ENCODE assay signal across 22 cellular contexts in the genomic region with DNA sequence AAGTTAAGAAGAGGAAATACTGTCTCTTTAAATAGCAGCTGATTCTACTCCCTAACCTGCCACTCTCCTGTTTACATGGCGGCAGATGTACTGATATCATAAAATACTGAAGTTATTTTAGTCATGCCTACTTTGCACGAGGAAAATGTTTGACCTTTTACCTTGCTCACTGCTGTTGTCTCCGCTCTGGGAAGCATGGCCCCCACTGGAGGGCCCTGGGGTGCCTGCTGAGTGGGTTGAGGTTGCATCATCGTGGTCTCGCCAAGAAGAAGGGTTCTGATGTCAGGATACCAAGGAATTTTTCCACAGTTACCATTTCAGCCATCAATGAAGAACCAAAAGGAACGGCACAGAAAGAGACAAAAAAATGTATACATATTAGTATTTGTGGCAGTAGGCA. TPM values are rescaled to one million over a fixed set of nuclear protein-coding genes. Genes with fewer than 3 reads are reported as not detected.
"Had no signal": no experiment of that assay in that cellular context is flagged by ENCODE, and none has a peak within 500 bp of the region (broad histone marks: within the 10 kb centered on the region; RNA-seq: fewer than 3 reads in every experiment).

No MANE protein-coding gene starts in this region.

- H3K9me3 ChIP-seq: esophagus squamous epithelium, prostate gland, testis, upper lobe of right lung had no signal

- H3K9me3 Mint-ChIP-seq: activated T-helper 2 cell treated with anti-CD3 and anti-CD28 coated beads, Interferon-gamma antibody, Interleukin-2, Interleukin-4, amounts not matched to agents 10 μg/mL and 5 μg/mL and 100 μg/mL, durations not matched to agents 14 hours and 24 hours and 36 hours; central memory CD8-positive, alpha-beta T cell; natural killer cell treated with Interleukin-12 subunit alpha and Interleukin-12 subunit beta and Interleukin-15 and Interleukin-18, amount 100 ng/mL, for 72 hours; stimulated activated naive CD8-positive, alpha-beta T cell treated with anti-CD3 and anti-CD28 coated beads, Interleukin-15, amount 100 ng/mL, for 72 hours; T-cell had no signal

- H3K4me3 Mint-ChIP-seq: central memory CD8-positive, alpha-beta T cell; immature natural killer cell; natural killer cell treated with Interleukin-12 subunit alpha and Interleukin-12 subunit beta and Interleukin-15 and Interleukin-18, amount 100 ng/mL, for 72 hours; stimulated activated naive CD8-positive, alpha-beta T cell treated with anti-CD3 and anti-CD28 coated beads, Interleukin-15, amount 100 ng/mL, for 72 hours; T-cell had no signal

- H3K36me3 Mint-ChIP-seq: immature natural killer cell; natural killer cell treated with Interleukin-12 subunit alpha and Interleukin-12 subunit beta and Interleukin-15 and Interleukin-18, amount 100 ng/mL, for 72 hours; T-cell had no signal

- H3K4me1 Mint-ChIP-seq: central memory CD8-positive, alpha-beta T cell; immature natural killer cell; stimulated activated naive CD8-positive, alpha-beta T cell treated with anti-CD3 and anti-CD28 coated beads, Interleukin-15, amount 100 ng/mL, for 72 hours; T-cell had no signal

- H3K4me3 ChIP-seq: esophagus squamous epithelium, prostate gland, testis, upper lobe of right lung had no signal

- H3K27ac Mint-ChIP-seq: activated T-helper 2 cell treated with anti-CD3 and anti-CD28 coated beads, Interferon-gamma antibody, Interleukin-2, Interleukin-4, amounts not matched to agents 10 μg/mL and 5 μg/mL and 100 μg/mL, durations not matched to agents 14 hours and 24 hours and 36 hours; immature natural killer cell; natural killer cell treated with Interleukin-12 subunit alpha and Interleukin-12 subunit beta and Interleukin-15 and Interleukin-18, amount 100 ng/mL, for 72 hours; stimulated activated naive CD8-positive, alpha-beta T cell treated with anti-CD3 and anti-CD28 coated beads, Interleukin-15, amount 100 ng/mL, for 72 hours; T-cell had no signal

- H3K27ac ChIP-seq: esophagus squamous epithelium, prostate gland, testis, upper lobe of right lung had no signal

- DNase-seq: activated CD4-positive, alpha-beta T cell treated with anti-CD3 and anti-CD28 coated beads, Interleukin-2, amount 50 U/mL, for 48 hours; activated CD4-positive, CD25-positive, alpha-beta regulatory T cell treated with anti-CD3 and anti-CD28 coated beads, Interleukin-2, amount 50 U/mL, for 72 hours; activated naive CD4-positive, alpha-beta T cell treated with anti-CD3 and anti-CD28 coated beads, Interleukin-2, amount 50 U/mL, for 16 hours; activated T-cell treated with anti-CD3 and anti-CD28 coated beads, Interleukin-2, amount 50 U/mL, for 1 hour; cortex of kidney; effector CD4-positive, alpha-beta T cell; esophagus squamous epithelium; foreskin fibroblast; immature natural killer cell; left colon; mammary epithelial cell; occipital lobe; stimulated activated CD4-positive, alpha-beta T cell treated with anti-CD3 and anti-CD28 coated beads, Interleukin-1b, Interleukin-23, amount 100 ng/mL, for 48 hours; stimulated activated naive CD8-positive, alpha-beta T cell treated with anti-CD3 and anti-CD28 coated beads, Interleukin-15, amount 100 ng/mL, for 72 hours; T-cell; T1000; testis; upper lobe of right lung had no signal

- ATAC-seq: left colon; natural killer cell treated with Interleukin-12 subunit alpha and Interleukin-12 subunit beta and Interleukin-15 and Interleukin-18, amount 100 ng/mL, for 72 hours; stimulated activated naive CD8-positive, alpha-beta T cell treated with anti-CD3 and anti-CD28 coated beads, Interleukin-15, amount 100 ng/mL, for 72 hours; T-cell; upper lobe of right lung had no signal

- H3K36me3 ChIP-seq: prostate gland had no signal

- H3K27me3 ChIP-seq: esophagus squamous epithelium, testis, upper lobe of right lung had no signal

RNA-seq across cellular contexts. Expression of gene MEIS2, which starts 16.7 kb away (rescaled TPM):
- total RNA-seq: activated T-helper 2 cell treated with anti-CD3 and anti-CD28 coated beads, Interferon-gamma antibody, Interleukin-2, Interleukin-4, amounts not matched to agents 10 μg/mL and 5 μg/mL and 100 μg/mL, durations not matched to agents 14 hours and 24 hours and 36 hours had no signal
- polyA plus RNA-seq: immature natural killer cell had no signal
